Comparison of ENCODE assay signal across 1 cellular context in the genomic region with DNA sequence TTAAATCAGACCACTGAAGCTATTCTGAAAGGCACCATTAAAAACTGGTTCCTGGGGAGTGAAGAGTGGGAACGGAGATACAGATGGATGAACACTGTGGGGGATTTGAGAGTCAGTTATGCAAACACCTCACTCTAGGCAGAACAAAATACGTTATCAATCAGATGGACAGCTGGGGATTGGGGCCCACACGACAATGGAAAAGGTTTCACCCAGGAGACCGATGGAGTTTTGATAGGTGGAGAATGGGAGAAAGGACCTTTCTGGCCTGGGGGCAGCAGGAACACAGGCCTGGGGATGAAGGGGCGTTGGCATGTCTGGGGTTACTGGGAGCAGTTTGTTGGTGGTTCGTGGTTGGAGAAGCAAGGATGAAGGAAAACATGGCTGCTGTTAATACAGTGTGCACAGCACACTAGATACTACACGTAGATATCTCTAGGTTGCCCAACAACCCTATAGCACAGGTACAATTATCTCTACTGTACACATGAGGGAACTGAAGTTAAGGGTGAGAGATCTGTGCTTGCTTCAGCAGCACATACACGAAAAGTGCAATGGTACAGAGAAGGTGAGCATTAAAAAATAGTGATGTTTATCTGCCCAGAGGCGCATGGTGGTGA.
A peak's percentile ranks its signal among the peaks of the same experiment; 100 is the strongest.
TF ChIP-seq lines count a peak whose summit lies in the region.

No MANE protein-coding gene starts in this region.

TF ChIP-seq in GM12878, 131 proteins besides CTCF, POLR2A, EP300 and RAD21 (continued from another document):
- TF ChIP-seq, protein P1, sequence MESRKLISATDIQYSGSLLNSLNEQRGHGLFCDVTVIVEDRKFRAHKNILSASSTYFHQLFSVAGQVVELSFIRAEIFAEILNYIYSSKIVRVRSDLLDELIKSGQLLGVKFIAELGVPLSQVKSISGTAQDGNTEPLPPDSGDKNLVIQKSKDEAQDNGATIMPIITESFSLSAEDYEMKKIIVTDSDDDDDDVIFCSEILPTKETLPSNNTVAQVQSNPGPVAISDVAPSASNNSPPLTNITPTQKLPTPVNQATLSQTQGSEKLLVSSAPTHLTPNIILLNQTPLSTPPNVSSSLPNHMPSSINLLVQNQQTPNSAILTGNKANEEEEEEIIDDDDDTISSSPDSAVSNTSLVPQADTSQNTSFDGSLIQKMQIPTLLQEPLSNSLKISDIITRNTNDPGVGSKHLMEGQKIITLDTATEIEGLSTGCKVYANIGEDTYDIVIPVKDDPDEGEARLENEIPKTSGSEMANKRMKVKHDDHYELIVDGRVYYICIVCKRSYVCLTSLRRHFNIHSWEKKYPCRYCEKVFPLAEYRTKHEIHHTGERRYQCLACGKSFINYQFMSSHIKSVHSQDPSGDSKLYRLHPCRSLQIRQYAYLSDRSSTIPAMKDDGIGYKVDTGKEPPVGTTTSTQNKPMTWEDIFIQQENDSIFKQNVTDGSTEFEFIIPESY (IDR thresholded peaks at IDR 0.05): no peak
- TF ChIP-seq, protein P2, sequence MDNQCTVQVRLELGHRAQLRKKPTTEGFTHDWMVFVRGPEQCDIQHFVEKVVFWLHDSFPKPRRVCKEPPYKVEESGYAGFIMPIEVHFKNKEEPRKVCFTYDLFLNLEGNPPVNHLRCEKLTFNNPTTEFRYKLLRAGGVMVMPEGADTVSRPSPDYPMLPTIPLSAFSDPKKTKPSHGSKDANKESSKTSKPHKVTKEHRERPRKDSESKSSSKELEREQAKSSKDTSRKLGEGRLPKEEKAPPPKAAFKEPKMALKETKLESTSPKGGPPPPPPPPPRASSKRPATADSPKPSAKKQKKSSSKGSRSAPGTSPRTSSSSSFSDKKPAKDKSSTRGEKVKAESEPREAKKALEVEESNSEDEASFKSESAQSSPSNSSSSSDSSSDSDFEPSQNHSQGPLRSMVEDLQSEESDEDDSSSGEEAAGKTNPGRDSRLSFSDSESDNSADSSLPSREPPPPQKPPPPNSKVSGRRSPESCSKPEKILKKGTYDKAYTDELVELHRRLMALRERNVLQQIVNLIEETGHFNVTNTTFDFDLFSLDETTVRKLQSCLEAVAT (IDR thresholded peaks at IDR 0.05): no peak
- TF ChIP-seq, protein P3, sequence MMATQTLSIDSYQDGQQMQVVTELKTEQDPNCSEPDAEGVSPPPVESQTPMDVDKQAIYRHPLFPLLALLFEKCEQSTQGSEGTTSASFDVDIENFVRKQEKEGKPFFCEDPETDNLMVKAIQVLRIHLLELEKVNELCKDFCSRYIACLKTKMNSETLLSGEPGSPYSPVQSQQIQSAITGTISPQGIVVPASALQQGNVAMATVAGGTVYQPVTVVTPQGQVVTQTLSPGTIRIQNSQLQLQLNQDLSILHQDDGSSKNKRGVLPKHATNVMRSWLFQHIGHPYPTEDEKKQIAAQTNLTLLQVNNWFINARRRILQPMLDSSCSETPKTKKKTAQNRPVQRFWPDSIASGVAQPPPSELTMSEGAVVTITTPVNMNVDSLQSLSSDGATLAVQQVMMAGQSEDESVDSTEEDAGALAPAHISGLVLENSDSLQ (IDR thresholded peaks at IDR 0.05): peak; percentile 66
- TF ChIP-seq RUNX3 (IDR thresholded peaks at IDR 0.05; ENCODE audit: low read length) (peak; percentile 67), CBFB (IDR thresholded peaks at IDR 0.05; ENCODE audit: low read depth) (no peak), IKZF2 (IDR thresholded peaks at IDR 0.05) (peak in 1 of 2 experiments; percentile 75; a peak in 3 of 4 replicates), TCF12 (IDR thresholded peaks at IDR 0.05; ENCODE audit: low read depth, low read length) (peak; percentile 75), MTA3 (IDR thresholded peaks at IDR 0.05; ENCODE audit: borderline replicate concordance, low read length) (peak; percentile 61; the same call in 1 of the 2 replicates), FOXM1 (IDR thresholded peaks at IDR 0.05; ENCODE audit: low read depth, low read length) (peak; percentile 50; the same call in 1 of the 2 replicates), SMAD5 (IDR thresholded peaks at IDR 0.05; ENCODE audit: low read depth) (peak; percentile 27; the same call in 1 of the 2 replicates), KAT2A (conservative IDR thresholded peaks at IDR 0.05; ENCODE audit: control insufficient read depth, low read depth, low read length) (no peak), IKZF1 (conservative IDR thresholded peaks at IDR 0.05) (peak; percentile 56), PAX5 (IDR thresholded peaks at IDR 0.05; ENCODE audit: borderline replicate concordance, low read depth, low read length) (peak; percentile 90), BHLHE40 (IDR thresholded peaks at IDR 0.05; ENCODE audit: borderline replicate concordance in 1 of 2, low read depth in 2 of 2, low read length in 1 of 2) (no peak), TCF3 (IDR thresholded peaks at IDR 0.05; ENCODE audit: borderline replicate concordance, insufficient read depth, low read depth, low read length) (peak; percentile 77; the same call in 1 of the 2 replicates), HDAC6 (IDR thresholded peaks at IDR 0.05; ENCODE audit: unreplicated experiment) (no peak), ZNF274 (IDR thresholded peaks at IDR 0.05; ENCODE audit: insufficient read depth, insufficient read length) (no peak), DPF2 (IDR thresholded peaks at IDR 0.05) (no peak), RB1 (IDR thresholded peaks at IDR 0.05; ENCODE audit: borderline replicate concordance) (no peak), RFX5 (IDR thresholded peaks at IDR 0.05; ENCODE audit: low read depth, low read length) (no peak), GABPA (IDR thresholded peaks at IDR 0.05; ENCODE audit: low read depth) (0 out of 2 replicates have a peak, but pooled peaks have one; percentile 44), ZNF24 (IDR thresholded peaks at IDR 0.05) (no peak), TAF1 (IDR thresholded peaks at IDR 0.05; ENCODE audit: borderline replicate concordance, low read depth, low read length) (peak; percentile 21; the same call in 1 of the 2 replicates), ETV6 (conservative IDR thresholded peaks at IDR 0.05 in 1 of 2, IDR thresholded peaks at IDR 0.05 in 1 of 2; ENCODE audit: borderline replicate concordance in 1 of 2, low read depth in 1 of 2) (peak in 1 of 2 experiments; percentile 91; a peak in 2 of 4 replicates), EED (IDR thresholded peaks at IDR 0.05; ENCODE audit: low read depth) (peak; percentile 92)
- TF ChIP-seq, protein P4, sequence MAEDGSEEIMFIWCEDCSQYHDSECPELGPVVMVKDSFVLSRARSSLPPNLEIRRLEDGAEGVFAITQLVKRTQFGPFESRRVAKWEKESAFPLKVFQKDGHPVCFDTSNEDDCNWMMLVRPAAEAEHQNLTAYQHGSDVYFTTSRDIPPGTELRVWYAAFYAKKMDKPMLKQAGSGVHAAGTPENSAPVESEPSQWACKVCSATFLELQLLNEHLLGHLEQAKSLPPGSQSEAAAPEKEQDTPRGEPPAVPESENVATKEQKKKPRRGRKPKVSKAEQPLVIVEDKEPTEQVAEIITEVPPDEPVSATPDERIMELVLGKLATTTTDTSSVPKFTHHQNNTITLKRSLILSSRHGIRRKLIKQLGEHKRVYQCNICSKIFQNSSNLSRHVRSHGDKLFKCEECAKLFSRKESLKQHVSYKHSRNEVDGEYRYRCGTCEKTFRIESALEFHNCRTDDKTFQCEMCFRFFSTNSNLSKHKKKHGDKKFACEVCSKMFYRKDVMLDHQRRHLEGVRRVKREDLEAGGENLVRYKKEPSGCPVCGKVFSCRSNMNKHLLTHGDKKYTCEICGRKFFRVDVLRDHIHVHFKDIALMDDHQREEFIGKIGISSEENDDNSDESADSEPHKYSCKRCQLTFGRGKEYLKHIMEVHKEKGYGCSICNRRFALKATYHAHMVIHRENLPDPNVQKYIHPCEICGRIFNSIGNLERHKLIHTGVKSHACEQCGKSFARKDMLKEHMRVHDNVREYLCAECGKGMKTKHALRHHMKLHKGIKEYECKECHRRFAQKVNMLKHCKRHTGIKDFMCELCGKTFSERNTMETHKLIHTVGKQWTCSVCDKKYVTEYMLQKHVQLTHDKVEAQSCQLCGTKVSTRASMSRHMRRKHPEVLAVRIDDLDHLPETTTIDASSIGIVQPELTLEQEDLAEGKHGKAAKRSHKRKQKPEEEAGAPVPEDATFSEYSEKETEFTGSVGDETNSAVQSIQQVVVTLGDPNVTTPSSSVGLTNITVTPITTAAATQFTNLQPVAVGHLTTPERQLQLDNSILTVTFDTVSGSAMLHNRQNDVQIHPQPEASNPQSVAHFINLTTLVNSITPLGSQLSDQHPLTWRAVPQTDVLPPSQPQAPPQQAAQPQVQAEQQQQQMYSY (CRISPR knock-in tag; IDR thresholded peaks at IDR 0.05): no peak
- TF ChIP-seq, protein P5, sequence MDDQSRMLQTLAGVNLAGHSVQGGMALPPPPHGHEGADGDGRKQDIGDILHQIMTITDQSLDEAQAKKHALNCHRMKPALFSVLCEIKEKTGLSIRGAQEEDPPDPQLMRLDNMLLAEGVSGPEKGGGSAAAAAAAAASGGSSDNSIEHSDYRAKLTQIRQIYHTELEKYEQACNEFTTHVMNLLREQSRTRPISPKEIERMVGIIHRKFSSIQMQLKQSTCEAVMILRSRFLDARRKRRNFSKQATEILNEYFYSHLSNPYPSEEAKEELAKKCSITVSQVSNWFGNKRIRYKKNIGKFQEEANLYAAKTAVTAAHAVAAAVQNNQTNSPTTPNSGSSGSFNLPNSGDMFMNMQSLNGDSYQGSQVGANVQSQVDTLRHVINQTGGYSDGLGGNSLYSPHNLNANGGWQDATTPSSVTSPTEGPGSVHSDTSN (IDR thresholded peaks at IDR 0.05; ENCODE audit: insufficient replicate concordance, low read depth, low read length): peak; percentile 57
- TF ChIP-seq, protein P6, sequence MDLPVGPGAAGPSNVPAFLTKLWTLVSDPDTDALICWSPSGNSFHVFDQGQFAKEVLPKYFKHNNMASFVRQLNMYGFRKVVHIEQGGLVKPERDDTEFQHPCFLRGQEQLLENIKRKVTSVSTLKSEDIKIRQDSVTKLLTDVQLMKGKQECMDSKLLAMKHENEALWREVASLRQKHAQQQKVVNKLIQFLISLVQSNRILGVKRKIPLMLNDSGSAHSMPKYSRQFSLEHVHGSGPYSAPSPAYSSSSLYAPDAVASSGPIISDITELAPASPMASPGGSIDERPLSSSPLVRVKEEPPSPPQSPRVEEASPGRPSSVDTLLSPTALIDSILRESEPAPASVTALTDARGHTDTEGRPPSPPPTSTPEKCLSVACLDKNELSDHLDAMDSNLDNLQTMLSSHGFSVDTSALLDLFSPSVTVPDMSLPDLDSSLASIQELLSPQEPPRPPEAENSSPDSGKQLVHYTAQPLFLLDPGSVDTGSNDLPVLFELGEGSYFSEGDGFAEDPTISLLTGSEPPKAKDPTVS (IDR thresholded peaks at IDR 0.05; ENCODE audit: low read depth, low read length): no peak
- TF ChIP-seq, protein P7, sequence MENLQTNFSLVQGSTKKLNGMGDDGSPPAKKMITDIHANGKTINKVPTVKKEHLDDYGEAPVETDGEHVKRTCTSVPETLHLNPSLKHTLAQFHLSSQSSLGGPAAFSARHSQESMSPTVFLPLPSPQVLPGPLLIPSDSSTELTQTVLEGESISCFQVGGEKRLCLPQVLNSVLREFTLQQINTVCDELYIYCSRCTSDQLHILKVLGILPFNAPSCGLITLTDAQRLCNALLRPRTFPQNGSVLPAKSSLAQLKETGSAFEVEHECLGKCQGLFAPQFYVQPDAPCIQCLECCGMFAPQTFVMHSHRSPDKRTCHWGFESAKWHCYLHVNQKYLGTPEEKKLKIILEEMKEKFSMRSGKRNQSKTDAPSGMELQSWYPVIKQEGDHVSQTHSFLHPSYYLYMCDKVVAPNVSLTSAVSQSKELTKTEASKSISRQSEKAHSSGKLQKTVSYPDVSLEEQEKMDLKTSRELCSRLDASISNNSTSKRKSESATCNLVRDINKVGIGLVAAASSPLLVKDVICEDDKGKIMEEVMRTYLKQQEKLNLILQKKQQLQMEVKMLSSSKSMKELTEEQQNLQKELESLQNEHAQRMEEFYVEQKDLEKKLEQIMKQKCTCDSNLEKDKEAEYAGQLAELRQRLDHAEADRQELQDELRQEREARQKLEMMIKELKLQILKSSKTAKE (IDR thresholded peaks at IDR 0.05; ENCODE audit: low read depth, poor library complexity, severe bottlenecking): no peak
- TF ChIP-seq, protein P8, sequence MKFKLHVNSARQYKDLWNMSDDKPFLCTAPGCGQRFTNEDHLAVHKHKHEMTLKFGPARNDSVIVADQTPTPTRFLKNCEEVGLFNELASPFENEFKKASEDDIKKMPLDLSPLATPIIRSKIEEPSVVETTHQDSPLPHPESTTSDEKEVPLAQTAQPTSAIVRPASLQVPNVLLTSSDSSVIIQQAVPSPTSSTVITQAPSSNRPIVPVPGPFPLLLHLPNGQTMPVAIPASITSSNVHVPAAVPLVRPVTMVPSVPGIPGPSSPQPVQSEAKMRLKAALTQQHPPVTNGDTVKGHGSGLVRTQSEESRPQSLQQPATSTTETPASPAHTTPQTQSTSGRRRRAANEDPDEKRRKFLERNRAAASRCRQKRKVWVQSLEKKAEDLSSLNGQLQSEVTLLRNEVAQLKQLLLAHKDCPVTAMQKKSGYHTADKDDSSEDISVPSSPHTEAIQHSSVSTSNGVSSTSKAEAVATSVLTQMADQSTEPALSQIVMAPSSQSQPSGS (IDR thresholded peaks at IDR 0.05; ENCODE audit: low read length): peak; percentile 45; the same call in 1 of the 2 replicates
- TF ChIP-seq, protein P9, sequence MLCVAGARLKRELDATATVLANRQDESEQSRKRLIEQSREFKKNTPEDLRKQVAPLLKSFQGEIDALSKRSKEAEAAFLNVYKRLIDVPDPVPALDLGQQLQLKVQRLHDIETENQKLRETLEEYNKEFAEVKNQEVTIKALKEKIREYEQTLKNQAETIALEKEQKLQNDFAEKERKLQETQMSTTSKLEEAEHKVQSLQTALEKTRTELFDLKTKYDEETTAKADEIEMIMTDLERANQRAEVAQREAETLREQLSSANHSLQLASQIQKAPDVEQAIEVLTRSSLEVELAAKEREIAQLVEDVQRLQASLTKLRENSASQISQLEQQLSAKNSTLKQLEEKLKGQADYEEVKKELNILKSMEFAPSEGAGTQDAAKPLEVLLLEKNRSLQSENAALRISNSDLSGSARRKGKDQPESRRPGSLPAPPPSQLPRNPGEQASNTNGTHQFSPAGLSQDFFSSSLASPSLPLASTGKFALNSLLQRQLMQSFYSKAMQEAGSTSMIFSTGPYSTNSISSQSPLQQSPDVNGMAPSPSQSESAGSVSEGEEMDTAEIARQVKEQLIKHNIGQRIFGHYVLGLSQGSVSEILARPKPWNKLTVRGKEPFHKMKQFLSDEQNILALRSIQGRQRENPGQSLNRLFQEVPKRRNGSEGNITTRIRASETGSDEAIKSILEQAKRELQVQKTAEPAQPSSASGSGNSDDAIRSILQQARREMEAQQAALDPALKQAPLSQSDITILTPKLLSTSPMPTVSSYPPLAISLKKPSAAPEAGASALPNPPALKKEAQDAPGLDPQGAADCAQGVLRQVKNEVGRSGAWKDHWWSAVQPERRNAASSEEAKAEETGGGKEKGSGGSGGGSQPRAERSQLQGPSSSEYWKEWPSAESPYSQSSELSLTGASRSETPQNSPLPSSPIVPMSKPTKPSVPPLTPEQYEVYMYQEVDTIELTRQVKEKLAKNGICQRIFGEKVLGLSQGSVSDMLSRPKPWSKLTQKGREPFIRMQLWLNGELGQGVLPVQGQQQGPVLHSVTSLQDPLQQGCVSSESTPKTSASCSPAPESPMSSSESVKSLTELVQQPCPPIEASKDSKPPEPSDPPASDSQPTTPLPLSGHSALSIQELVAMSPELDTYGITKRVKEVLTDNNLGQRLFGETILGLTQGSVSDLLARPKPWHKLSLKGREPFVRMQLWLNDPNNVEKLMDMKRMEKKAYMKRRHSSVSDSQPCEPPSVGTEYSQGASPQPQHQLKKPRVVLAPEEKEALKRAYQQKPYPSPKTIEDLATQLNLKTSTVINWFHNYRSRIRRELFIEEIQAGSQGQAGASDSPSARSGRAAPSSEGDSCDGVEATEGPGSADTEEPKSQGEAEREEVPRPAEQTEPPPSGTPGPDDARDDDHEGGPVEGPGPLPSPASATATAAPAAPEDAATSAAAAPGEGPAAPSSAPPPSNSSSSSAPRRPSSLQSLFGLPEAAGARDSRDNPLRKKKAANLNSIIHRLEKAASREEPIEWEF (IDR thresholded peaks at IDR 0.05; ENCODE audit: insufficient replicate concordance, low read depth, low read length): peak; percentile 48
